ENCODE assay signal across 1 cellular context in the genomic region with DNA sequence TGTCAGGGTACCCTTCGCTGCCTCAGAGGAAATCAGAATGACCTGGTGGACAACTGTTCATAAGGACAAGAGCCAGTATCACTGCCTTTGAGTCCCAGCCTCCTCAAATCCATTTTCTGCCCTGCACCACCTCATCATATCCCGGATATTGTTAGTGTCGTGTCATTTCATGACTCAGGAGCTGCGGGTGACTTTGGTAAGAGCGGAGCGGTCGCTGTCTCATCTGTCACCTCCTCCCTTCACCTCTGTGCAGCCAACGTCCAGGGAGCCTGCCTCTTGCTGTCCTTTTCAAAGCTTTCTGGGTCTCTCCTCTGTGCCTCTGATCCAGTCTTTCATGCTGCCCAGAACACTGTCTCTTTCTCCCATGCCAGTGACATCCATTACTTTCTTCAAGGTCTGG.
TF ChIP-seq lines count a peak whose summit lies in the region.

No MANE protein-coding gene starts in this region.

TF ChIP-seq in IMR-90, 13 proteins besides CTCF, POLR2A, EP300 and RAD21 (continued from another document):
- TF ChIP-seq ELK1 (IDR thresholded peaks at IDR 0.05; ENCODE audit: borderline replicate concordance, low read depth, low read length): no peak
